ENCODE assay signal across 1 cellular context in genomic region chr11:34105079-34105956, GRCh38.
TF ChIP-seq lines count a peak whose summit lies in the region.

TSS of gene NAT10 (plus strand) at chr11:34105629. CDS start at chr11:34108226, 2,597 bp downstream.

TF ChIP-seq in K562, 482 proteins besides CTCF, POLR2A, EP300 and RAD21 (continued from another document and continues in another):
- TF ChIP-seq CHAMP1 (IDR thresholded peaks at IDR 0.05) (0 out of 2 replicates have a peak, but pooled peaks have one; percentile 37), HNRNPUL1 (IDR thresholded peaks at IDR 0.05; ENCODE audit: low read length) (no peak), PHB (CRISPR knock-in tag; IDR thresholded peaks at IDR 0.05) (peak; percentile 96), ARID1B (IDR thresholded peaks at IDR 0.05) (peak; percentile 42; the same call in 1 of the 2 replicates), SMARCC2 (IDR thresholded peaks at IDR 0.05; ENCODE audit: low read depth) (0 out of 2 replicates have a peak, but pooled peaks have one; percentile 41), CREM (IDR thresholded peaks at IDR 0.05; ENCODE audit: low read depth) (peak; percentile 100), CXXC5 (CRISPR knock-in tag; IDR thresholded peaks at IDR 0.05) (peak; percentile 91), ARID3B (CRISPR knock-in tag; IDR thresholded peaks at IDR 0.05; ENCODE audit: borderline replicate concordance) (0 out of 2 replicates have a peak, but pooled peaks have one; percentile 27), GABPA (tag; conservative IDR thresholded peaks at IDR 0.05; ENCODE audit: low read depth) (0 out of 2 replicates have a peak, but pooled peaks have one; percentile 30), BCLAF1 (IDR thresholded peaks at IDR 0.05; ENCODE audit: borderline replicate concordance in 1 of 2, control insufficient read depth in 1 of 2, low read depth in 2 of 2, low read length in 1 of 2) (peak; percentile 31 to 77; a peak in 1 of 4 replicates), ELF4 (CRISPR knock-in tag; IDR thresholded peaks at IDR 0.05) (peak; percentile 68), ZFPM2 (CRISPR knock-in tag; IDR thresholded peaks at IDR 0.05) (peak; percentile 91; the same call in 1 of the 2 replicates), RFX7 (CRISPR knock-in tag; IDR thresholded peaks at IDR 0.05) (no peak), HMG20A (CRISPR knock-in tag; conservative IDR thresholded peaks at IDR 0.05) (peak; percentile 81), ZNF830 (CRISPR knock-in tag; IDR thresholded peaks at IDR 0.05) (peak; percentile 88; the same call in 1 of the 2 replicates), MTA3 (IDR thresholded peaks at IDR 0.05; ENCODE audit: borderline replicate concordance) (peak; percentile 91), ATF7 (IDR thresholded peaks at IDR 0.05) (peak; percentile 98), SUPT5H (IDR thresholded peaks at IDR 0.05) (peak; percentile 96), ARID3A (IDR thresholded peaks at IDR 0.05; ENCODE audit: borderline replicate concordance, low read depth, low read length) (no peak), ZNF592 (IDR thresholded peaks at IDR 0.05) (no peak), TARDBP (IDR thresholded peaks at IDR 0.05) (no peak), ETV5 (CRISPR knock-in tag; IDR thresholded peaks at IDR 0.05; ENCODE audit: low read depth) (peak; percentile 30; the same call in 1 of the 2 replicates), FOXP1 (CRISPR knock-in tag; IDR thresholded peaks at IDR 0.05) (peak; percentile 91; the same call in 1 of the 2 replicates), POLR3A (IDR thresholded peaks at IDR 0.05; ENCODE audit: borderline replicate concordance, extremely low read depth, insufficient read depth, insufficient read length) (no peak), RERE (CRISPR knock-in tag; IDR thresholded peaks at IDR 0.05; ENCODE audit: borderline replicate concordance) (no peak), VEZF1 (CRISPR knock-in tag; IDR thresholded peaks at IDR 0.05) (peak; percentile 11; the same call in 1 of the 2 replicates), ZNF431 (CRISPR knock-in tag; IDR thresholded peaks at IDR 0.05) (peak; percentile 88), BCL6 (CRISPR knock-in tag; IDR thresholded peaks at IDR 0.05) (no peak), FOXO4 (CRISPR knock-in tag; IDR thresholded peaks at IDR 0.05) (peak; percentile 80; the same call in 1 of the 2 replicates), MBD2 (IDR thresholded peaks at IDR 0.05; ENCODE audit: borderline replicate concordance, low read depth) (peak; percentile 66), ZNF583 (CRISPR knock-in tag; IDR thresholded peaks at IDR 0.05) (0 out of 2 replicates have a peak, but pooled peaks have one; percentile 68), BACH1 (tag; IDR thresholded peaks at IDR 0.05) (0 out of 2 replicates have a peak, but pooled peaks have one; percentile 70), CAMTA2 (CRISPR knock-in tag; conservative IDR thresholded peaks at IDR 0.05) (0 out of 2 replicates have a peak, but pooled peaks have one; percentile 77), SRSF3 (IDR thresholded peaks at IDR 0.05; ENCODE audit: insufficient read depth, low read length) (0 out of 2 replicates have a peak, but pooled peaks have one; percentile 95), NCOA6 (IDR thresholded peaks at IDR 0.05) (no peak; the same call in 1 of the 2 replicates), STAT5A (IDR thresholded peaks at IDR 0.05; ENCODE audit: borderline replicate concordance, low read length) (no peak), ZNF347 (CRISPR knock-in tag; IDR thresholded peaks at IDR 0.05; ENCODE audit: low read depth) (no peak), TEAD2 (tag; IDR thresholded peaks at IDR 0.05) (no peak)
